ENCODE assay signal across 8 cellular contexts in genomic region chr11:3841426-3842304, GRCh38. TPM values are rescaled to one million over a fixed set of nuclear protein-coding genes. Genes with fewer than 3 reads are reported as not detected.
DNase-seq lines count a peak whose midpoint lies in the region; ATAC-seq and TF ChIP-seq lines count a peak whose summit lies in the region.

No MANE protein-coding gene starts in this region.

- peaks cover 5 to 17% of the 10 kb centered on the region in 2 experiments; a peak in 2 of 4 replicates for H3K4me1 ChIP-seq in SK-N-SH (ENCODE audit: control insufficient read depth in 1 of 2, insufficient read depth in 2 of 2, low read depth in 1 of 2, low read length in 1 of 2)
- H3K4me1 ChIP-seq in right atrium auricular region = peaks cover 0 to 40% of the 10 kb centered on the region in 2 donors
- H3K4me1 ChIP-seq in psoas muscle = peaks cover 19% of the 10 kb centered on the region

- peaks cover 4% of the 10 kb centered on the region for H3F3A ChIP-seq in SK-N-SH (replicated peaks; ENCODE audit: insufficient read depth)

- peak overlapping the region; percentile 96 for H3K4me2 ChIP-seq in SK-N-SH

- TF ChIP-seq RAD21 in SK-N-SH (IDR thresholded peaks at IDR 0.05; ENCODE audit: low read length) = peak; percentile 50

- H3K79me2 ChIP-seq in SK-N-SH (ENCODE audit: insufficient read depth) = peaks cover 46% of the 10 kb centered on the region

- DNase-seq in activated CD8-positive, alpha-beta memory T cell treated with anti-CD3 and anti-CD28 coated beads for 1 hour (ENCODE audit: extremely low read depth in 1 of 2, low read depth in 1 of 2) = peak; percentile 84 to 91
- no peak for DNase-seq in activated CD8-positive, alpha-beta memory T cell treated with anti-CD3 and anti-CD28 coated beads, Interleukin-2, amount 50 U/mL, for 48 hours
- DNase-seq in NAMALWA (ENCODE audit: low spot score) (peak; percentile 95), SK-N-SH (peak; percentile 87), amygdala (lab: John Stamatoyannopoulos, UW) (peak in 53 of 56 donors; percentile 42 to 93 (median 77)), right atrium auricular region (ENCODE audit: low spot score) (peak; percentile 86), psoas muscle (peak; percentile 86 to 91)

- H3K36me3 ChIP-seq in SK-N-SH (replicated peaks in 1 of 2; ENCODE audit: control insufficient read depth in 1 of 2, insufficient read depth in 2 of 2, low read length in 1 of 2) = peaks cover 0 to 3% of the 10 kb centered on the region in 2 experiments
- H3K36me3 ChIP-seq in right atrium auricular region = no peaks in the 10 kb centered on the region
- H3K36me3 ChIP-seq in psoas muscle (ENCODE audit: insufficient read depth in 1 of 2, low read depth in 1 of 2) = no peaks in the 10 kb centered on the region

- H3K9me2 ChIP-seq in SK-N-SH = no peaks in the 10 kb centered on the region

- POLR2A ChIA-PET in SK-N-SH (lab: Yijun Ruan, JAX) = interaction anchor here (1.2 to 3.1 kb wide), 3 partner anchors 10 to 33 kb away, joined by 5 to 12 read pairs (median 6); partner anchors contain the start of genes PGAP2 and STIM1

- H3K4me3 ChIP-seq in SK-N-SH (ENCODE audit: low read depth in 2 of 2, low read length in 1 of 2) = peak overlapping the region; percentile 67 to 71
- peak overlapping the region; percentile 82 to 86 for H3K4me3 ChIP-seq in right atrium auricular region
- H3K4me3 ChIP-seq in psoas muscle = peak overlapping the region; percentile 92

- no peaks in the 10 kb centered on the region for H3K9me3 ChIP-seq in SK-N-SH
- no peaks in the 10 kb centered on the region for H3K9me3 ChIP-seq in right atrium auricular region
- H3K9me3 ChIP-seq in psoas muscle = no peaks in the 10 kb centered on the region

- H3K27me3 ChIP-seq in SK-N-SH (ENCODE audit: insufficient read depth) (no peaks in the 10 kb centered on the region), right atrium auricular region (no peaks in the 10 kb centered on the region), psoas muscle (ENCODE audit: insufficient read depth in 3 of 3, low read length in 2 of 3) (no peaks in the 10 kb centered on the region)

- peaks cover 30% of the 10 kb centered on the region for H4K20me1 ChIP-seq in SK-N-SH (ENCODE audit: insufficient read depth)

- 15% methylated on average over 19 of the region's 41 CpGs for WGBS in SK-N-SH (ENCODE audit: low lambda C conversion rate)
- WGBS in psoas muscle, 3 donors = 19 to 25% (median 22%) methylated on average over 31 to 41 of the region's 41 CpGs

- peak; percentile 61 for ATAC-seq in HG02610 (IDR thresholded peaks at IDR 0.05; ENCODE audit: unreplicated experiment)
- ATAC-seq in psoas muscle = peak; percentile 79 to 89 (median 82)

- intact Hi-C loops in psoas muscle (cut with DNase I) = loop anchor here in 1 of 2 donors (2.0 kb wide), 1 partner anchor 43 kb away; no protein-coding TSS in a partner anchor

- no peak for TF ChIP-seq EP300 in SK-N-SH (IDR thresholded peaks at IDR 0.05; ENCODE audit: borderline replicate concordance in 1 of 2, low read depth in 1 of 2, low read length in 1 of 2)

- H2AFZ ChIP-seq in SK-N-SH (ENCODE audit: low read depth) = peak overlapping the region; percentile 90

- TF ChIP-seq CTCF in SK-N-SH (IDR thresholded peaks at IDR 0.05) (peak; percentile 80), right atrium auricular region (IDR thresholded peaks at IDR 0.05) (peak; percentile 78 to 94), psoas muscle (IDR thresholded peaks at IDR 0.05) (peak; percentile 88)

- H3K9ac ChIP-seq in SK-N-SH = peak overlapping the region; percentile 90

- CTCF ChIA-PET in SK-N-SH (lab: Yijun Ruan, JAX) = interaction anchor here (0.6 to 12.1 kb wide), 27 partner anchors 10 to 238 kb away, joined by 3 to 134 read pairs (median 3); partner anchors contain the start of genes PGAP2 and STIM1

- H3K27ac ChIP-seq in SK-N-SH (ENCODE audit: low read depth in 2 of 2, low read length in 1 of 2) = peak overlapping the region; percentile 82 to 84
- peak overlapping the region; percentile 92 to 93 for H3K27ac ChIP-seq in right atrium auricular region
- H3K27ac ChIP-seq in psoas muscle = peak overlapping the region; percentile 96

TF ChIP-seq in SK-N-SH, 30 proteins besides CTCF, POLR2A, EP300 and RAD21 (continues in another document):
- TF ChIP-seq GABPA (IDR thresholded peaks at IDR 0.05; ENCODE audit: low read depth) = no peak
- TF ChIP-seq GATA2 (CRISPR knock-in tag; IDR thresholded peaks at IDR 0.05) = no peak
- peak; percentile 99 for TF ChIP-seq MAX (IDR thresholded peaks at IDR 0.05; ENCODE audit: low read depth)
- no peak for TF ChIP-seq TCF12 (IDR thresholded peaks at IDR 0.05)
- no peak for TF ChIP-seq JUND (IDR thresholded peaks at IDR 0.05)
- peak; percentile 97 for TF ChIP-seq MXI1 (IDR thresholded peaks at IDR 0.05; ENCODE audit: low read depth, low read length)
- TF ChIP-seq ZBTB33 (IDR thresholded peaks at IDR 0.05; ENCODE audit: borderline replicate concordance, low read depth) = no peak
- TF ChIP-seq SMC3 (IDR thresholded peaks at IDR 0.05; ENCODE audit: low read depth, low read length) = peak; percentile 63
- TF ChIP-seq NRF1 (IDR thresholded peaks at IDR 0.05; ENCODE audit: low read depth, low read length) = no peak
- TF ChIP-seq CHD2 (IDR thresholded peaks at IDR 0.05; ENCODE audit: low read length, partially characterized antibody) = no peak
- TF ChIP-seq TEAD4 (IDR thresholded peaks at IDR 0.05; ENCODE audit: borderline replicate concordance, insufficient read depth) = no peak
- TF ChIP-seq USF1 (IDR thresholded peaks at IDR 0.05; ENCODE audit: borderline replicate concordance, low read depth) = peak; percentile 45; the same call in 1 of the 2 replicates

RNA-seq across cellular contexts. Expression of gene RHOG, which starts 0.9 kb away (rescaled TPM):
- polyA plus RNA-seq in SK-N-SH (2012; rRNA removed) (61.0 and 73.7 TPM in 2 replicates), psoas muscle (10 to 100 TPM; 44.5 to 80.1 (median 51.3) TPM)
- polyA plus RNA-seq in SK-N-SH (2012; cell fraction: cytosol; rRNA removed) = 38.0 and 64.2 TPM in 2 replicates
- polyA plus RNA-seq in SK-N-SH (2012; cell fraction: nucleus; rRNA removed) = 27.9 and 34.4 TPM in 2 replicates
- total RNA-seq in right atrium auricular region (10 to 100 TPM; 20.1 to 48.9 TPM), psoas muscle (10 to 100 TPM; 22.4 to 40.9 (median 37.6) TPM)

RNA-seq across cellular contexts. Expression of gene STIM1, which starts 13.8 kb away (rescaled TPM):
- polyA plus RNA-seq in SK-N-SH (2012; rRNA removed) = 21.8 and 29.5 TPM in 2 replicates
- polyA plus RNA-seq in SK-N-SH (2012; cell fraction: cytosol; rRNA removed) = 21.3 and 29.7 TPM in 2 replicates
- polyA plus RNA-seq in SK-N-SH (2012; cell fraction: nucleus; rRNA removed) = 32.6 and 41.8 TPM in 2 replicates
- 10 to 100 TPM; 15.4 to 16.6 TPM for total RNA-seq in right atrium auricular region
- total RNA-seq in psoas muscle = 100 to 1,000 TPM in 3 of 4 donors, 10 to 100 TPM in 1; 97.5 to 147 (median 112) TPM
- polyA plus RNA-seq in psoas muscle = 100 to 1,000 TPM in 1 of 3 donors, 10 to 100 TPM in 2; 52.1 to 133 (median 66.4) TPM

RNA-seq across cellular contexts. Expression of gene PGAP2, which starts 33.3 kb away (rescaled TPM):
- polyA plus RNA-seq in SK-N-SH (2012; rRNA removed) (41.3 and 44.1 TPM in 2 replicates), psoas muscle (10 to 100 TPM in 1 of 3 donors, 1 to 10 TPM in 2; 6.0 to 12.5 (median 6.0) TPM)
- 23.0 and 29.7 TPM in 2 replicates for polyA plus RNA-seq in SK-N-SH (2012; cell fraction: cytosol; rRNA removed)
- polyA plus RNA-seq in SK-N-SH (2012; cell fraction: nucleus; rRNA removed) = 112 and 127 TPM in 2 replicates
- total RNA-seq in right atrium auricular region (10 to 100 TPM; 10.8 to 14.9 TPM), psoas muscle (10 to 100 TPM in 1 of 4 donors, 1 to 10 TPM in 3; 4.5 to 14.5 (median 7.7) TPM)

RNA-seq across cellular contexts. Expression of gene NUP98, which starts 44.3 kb away (rescaled TPM):
- 56.4 and 75.6 TPM in 2 replicates for polyA plus RNA-seq in SK-N-SH (2012; rRNA removed)
- polyA plus RNA-seq in SK-N-SH (2012; cell fraction: cytosol; rRNA removed) = 37.1 and 49.1 TPM in 2 replicates
- polyA plus RNA-seq in SK-N-SH (2012; cell fraction: nucleus; rRNA removed) = 137 and 139 TPM in 2 replicates
- total RNA-seq in right atrium auricular region = 10 to 100 TPM; 58.8 to 94.5 TPM
- total RNA-seq in psoas muscle = 10 to 100 TPM; 45.3 to 85.1 (median 72.3) TPM
- polyA plus RNA-seq in psoas muscle = 10 to 100 TPM; 25.9 to 59.3 (median 37.0) TPM

Comparison
In these comparisons a context has a peak if more than half of its experiments do, and no peak if none do; other contexts are left out.
1. RNA of gene STIM1, which starts 13.8 kb away (total RNA-seq): 97.5 to 147 TPM in psoas muscle; 15.4 to 16.6 TPM in right atrium auricular region; every median in the first group is over 4 times any median in the second.
2. Peak in every context shown above with its lines, with median percentiles within 50 percentile points of each other: H3K27ac ChIP-seq, H3K4me3 ChIP-seq and CTCF ChIP-seq.